In genomic region chr12:98601924-98602323, GRCh38 we compare ENCODE assay signal across 15 cellular contexts. TPM values are rescaled to one million over a fixed set of nuclear protein-coding genes. Genes with fewer than 3 reads are reported as not detected.
DNase-seq lines count a peak whose midpoint lies in the region; ATAC-seq, FAIRE-seq and TF ChIP-seq lines count a peak whose summit lies in the region.
"Had no signal": no experiment of that assay in that cellular context is flagged by ENCODE, and none has a peak within 500 bp of the region (broad histone marks: within the 10 kb centered on the region; RNA-seq: fewer than 3 reads in every experiment).

No MANE protein-coding gene starts in this region.

- H3K27me3 Mint-ChIP-seq in nephron progenitor cell (ENCODE audit: low read depth, poor library complexity) = no peaks in the 10 kb centered on the region
- H3K27me3 Mint-ChIP-seq: B cell; CD4-positive, alpha-beta memory T cell had no signal

- no TSS peak for BruUV-seq in GM12878 (replicated peaks; lab: Mats Ljungman, UMichigan)

- RAD21 ChIA-PET in GM12878 (lab: Charles Lee; ENCODE audit: unreplicated experiment) = interaction anchor here (0.6 kb wide), 1 partner anchor 51 kb away, joined by 3 read pairs; no protein-coding TSS in a partner anchor

- in situ Hi-C loops in GM12878 (cut with MboI) = no loop called here

- 95% methylated on average over 8 of the region's 8 CpGs for WGBS in A549 (ENCODE audit: missing lambda C conversion rate)
- 98% methylated on average over 8 of the region's 8 CpGs for WGBS in GM12878 (ENCODE audit: insufficient coverage, insufficient replicate concordance, low lambda C conversion rate, missing lambda C conversion rate)

- no peak for FAIRE-seq in A549 (lab: Jason Lieb, UNC)
- FAIRE-seq in GM12878 (lab: Jason Lieb, UNC) = no peak
- FAIRE-seq in GM19239 (lab: Jason Lieb, UNC) = no peak
- FAIRE-seq: GM12891, H1 had no signal

- TF ChIP-seq RAD21 in A549 (conservative IDR thresholded peaks at IDR 0.05 in 1 of 2, IDR thresholded peaks at IDR 0.05 in 1 of 2) (no peak), GM12878 (IDR thresholded peaks at IDR 0.05; ENCODE audit: insufficient read depth, low read depth, low read length) (no peak)

- H4K20me1 ChIP-seq in GM12878 (ENCODE audit: control insufficient read depth, insufficient read depth) = no peaks in the 10 kb centered on the region

- ATAC-seq in A549 (no peak), GM12878 (no peak; the same call in 2 of the 3 replicates)

- intact Hi-C loops in GM12878 (cut with micrococcal nuclease; ENCODE audit: unreplicated experiment) = no loop called here

- SMC1A ChIA-PET in GM12878 (lab: Charles Lee; ENCODE audit: uncharacterized antibody, unreplicated experiment) = interaction anchor here (0.6 to 2.2 kb wide), 6 partner anchors 11 to 978 kb away, joined by 3 to 10 read pairs (median 3); no protein-coding TSS in a partner anchor

- H3K4me3 ChIP-seq in A549 (no peak overlapping the region), GM12878 (no peak overlapping the region)
- H3K4me3 ChIP-seq: HAP-1 had no signal

- POLR2A ChIA-PET in A549 (lab: Yijun Ruan, JAX) (interaction anchor here (2.2 kb wide), 1 partner anchor 9 kb away, joined by 19 read pairs; the partner anchor contains the start of gene SLC25A3), HEK293T (lab: Yijun Ruan, JAX) (interaction anchor here (5.4 kb wide), 1 partner anchor 8 kb away, joined by 31 read pairs; the partner anchor contains the start of gene SLC25A3), GM12878 (lab: Charles Lee) (interaction anchor here (3.6 kb wide), 1 partner anchor 8 kb away, joined by 17 read pairs; the partner anchor contains the start of gene SLC25A3)

- TF ChIP-seq EP300 in A549 (IDR thresholded peaks at IDR 0.05) = no peak
- no peak for TF ChIP-seq EP300 in GM12878 (IDR thresholded peaks at IDR 0.05; ENCODE audit: borderline replicate concordance in 1 of 2, control insufficient read depth in 1 of 2, low read depth in 2 of 2, low read length in 2 of 2)

- H3K9ac ChIP-seq in GM12878 (ENCODE audit: control insufficient read depth, insufficient read depth, low read length) = no peak overlapping the region

- H3K4me1 Mint-ChIP-seq in nephron progenitor cell = no peaks in the 10 kb centered on the region

- H3K4me2 ChIP-seq in A549 = no peak overlapping the region
- H3K4me2 ChIP-seq in GM12878 (ENCODE audit: control insufficient read depth, insufficient read depth) = no peak overlapping the region

- peak overlapping the region; percentile 75 for H3K27ac Mint-ChIP-seq in nephron progenitor cell
- H3K27ac Mint-ChIP-seq: B cell had no signal

- H3K79me2 ChIP-seq in GM12878 (ENCODE audit: control insufficient read depth, insufficient read depth, low read length) = peaks cover 20% of the 10 kb centered on the region

- no peak overlapping the region for H3K27ac ChIP-seq in A549
- H3K27ac ChIP-seq in GM12878 (ENCODE audit: control insufficient read depth, insufficient read depth) = no peak overlapping the region

- DNase-seq in A549 (ENCODE audit: low read depth in 1 of 2, low spot score in 1 of 2) (no peak), HEK293T (ENCODE audit: extremely low spot score) (no peak), GM12878 (ENCODE audit: low read depth, low spot score) (no peak), nephron progenitor cell (no peak), activated gamma-delta T cell (lab: John Stamatoyannopoulos, UW) (no peak), GM19239 (ENCODE audit: insufficient read length, low spot score) (no peak)
- DNase-seq in effector CD8-positive, alpha-beta T cell (lab: John Stamatoyannopoulos, UW) = no peak
- DNase-seq: C1 segment of cervical spinal cord; CD4-positive, alpha-beta memory T cell; DMS79; HFFc6 had no signal

- CTCF ChIA-PET in A549 (lab: Yijun Ruan, JAX) = interaction anchor here (0.9 to 1.4 kb wide), 2 partner anchors 9 to 97 kb away, joined by 3 read pairs; partner anchors contain the start of gene SLC25A3
- CTCF ChIA-PET in HEK293T (lab: Yijun Ruan, JAX) = no interaction called here
- CTCF ChIA-PET in GM12878 (lab: Yijun Ruan, JAX) = interaction anchor here (0.6 to 2.2 kb wide), 6 partner anchors 9 to 468 kb away, joined by 3 to 6 read pairs (median 4); no protein-coding TSS in a partner anchor

- no peak overlapping the region for H3K4me3 Mint-ChIP-seq in nephron progenitor cell
- H3K4me3 Mint-ChIP-seq: B cell; CD4-positive, alpha-beta memory T cell; HFFc6 had no signal

- no peaks in the 10 kb centered on the region for H3K27me3 ChIP-seq in GM12878 (replicated peaks in 1 of 2; ENCODE audit: control insufficient read depth in 2 of 2, insufficient read depth in 2 of 2, low read length in 1 of 2)

- peaks cover under 1% of the 10 kb centered on the region; the same call in 1 of the 3 replicates for H3K4me1 ChIP-seq in A549
- H3K4me1 ChIP-seq in GM12878 (ENCODE audit: control insufficient read depth, insufficient read depth, low read length) = no peaks in the 10 kb centered on the region
- H3K4me1 ChIP-seq: HAP-1 had no signal

- H2AFZ ChIP-seq in GM12878 (ENCODE audit: control insufficient read depth, low read depth, low read length) = no peak overlapping the region

- no peaks in the 10 kb centered on the region for H3K9me3 ChIP-seq in A549
- H3K9me3 ChIP-seq in GM12878 (replicated peaks; ENCODE audit: control insufficient read depth, insufficient read depth, low read length) = no peaks in the 10 kb centered on the region
- H3K9me3 ChIP-seq: HAP-1 had no signal

- no peak for TF ChIP-seq POLR2A in A549 (IDR thresholded peaks at IDR 0.05; ENCODE audit: low read length)
- no peak for TF ChIP-seq POLR2A in GM12878 (IDR thresholded peaks at IDR 0.05; ENCODE audit: low read depth, low read length)

- H3K9me3 Mint-ChIP-seq in nephron progenitor cell = no peaks in the 10 kb centered on the region
- H3K9me3 Mint-ChIP-seq: CD4-positive, alpha-beta memory T cell; HFFc6 had no signal

- peaks cover 9 to 39% of the 10 kb centered on the region in 2 experiments for H3K36me3 ChIP-seq in GM12878 (ENCODE audit: control insufficient read depth in 2 of 2, insufficient read depth in 2 of 2, low read length in 1 of 2)

- TF ChIP-seq CTCF in A549 (IDR thresholded peaks at IDR 0.05) (no peak), GM12878 (IDR thresholded peaks at IDR 0.05 in 2 of 3, conservative IDR thresholded peaks at IDR 0.05 in 1 of 3; ENCODE audit: control insufficient read depth in 2 of 3, extremely low read depth in 1 of 3, insufficient read depth in 1 of 3, low read depth in 3 of 3, low read length in 3 of 3) (no peak), nephron progenitor cell (IDR thresholded peaks at IDR 0.05) (no peak)

- peaks cover 78% of the 10 kb centered on the region for H3K36me3 Mint-ChIP-seq in nephron progenitor cell (ENCODE audit: low read depth)

RNA-seq across cellular contexts. Expression of gene SLC25A3, which starts 8.4 kb away (rescaled TPM):
- polyA plus RNA-seq in A549 (2011; rRNA removed) = 1,065 and 1,232 TPM in 2 replicates
- polyA plus RNA-seq in A549 (2012; cell fraction: cytosol; rRNA removed) = 621 and 661 TPM in 2 replicates
- 923 and 1,290 TPM in 2 replicates for polyA plus RNA-seq in A549 (2012; cell fraction: nucleus; rRNA removed)
- 755 to 799 TPM (median 790 TPM) in 3 replicates for polyA plus RNA-seq in A549 (2017; fragmentation: RNase III; extraction: RNeasy Plus Mini Kit Qiagen cat#74134 plus additional on column Dnase treatment)
- 461 and 489 TPM in 2 replicates for polyA minus RNA-seq in A549 (2011; rRNA and poly(A)+ RNA removed)
- total RNA-seq in GM12878 (2013; cell fraction: nucleolus; rRNA removed) = 322 and 354 TPM in 2 replicates
- 632 and 709 TPM in 2 replicates for total RNA-seq in GM12878 (2014; rRNA removed)
- 533 and 555 TPM in 2 replicates for total RNA-seq in GM12878 (2014; rRNA removed; fragmentation: Illumina TruSeq; extraction: Trizol)
- 700 and 732 TPM in 2 replicates for total RNA-seq in GM12878 (2021)
- 525 TPM for polyA plus RNA-seq in GM12878 (2011; ENCODE audit: low read depth)
- polyA plus RNA-seq in GM12878 (2011; rRNA removed) = 447 and 458 TPM in 2 replicates
- 627 and 839 TPM in 2 replicates for polyA plus RNA-seq in GM12878 (2011; cell fraction: cytosol; rRNA removed)
- polyA plus RNA-seq in GM12878 (2011; cell fraction: nucleus; rRNA removed) = 512 and 611 TPM in 2 replicates
- polyA plus RNA-seq in GM12878 (2012) = 557 and 642 TPM in 2 replicates
- 580 and 680 TPM in 2 replicates for polyA plus RNA-seq in GM12878 (2014; fragmentation: Illumina TruSeq; extraction: Trizol)
- 100 to 1,000 TPM; 314 to 677 TPM for polyA plus RNA-seq in GM12878 (2014; fragmentation: Nextera tagmentation; extraction: Ambion mirVana)
- 570 and 636 TPM in 2 replicates for polyA plus RNA-seq in GM12878 (2014; rRNA removed)
- polyA plus RNA-seq in GM12878 (2016; fragmentation: Nextera tagmentation; extraction: Ambion mirVana) = 100 to 1,000 TPM; 598 to 663 TPM
- 503 and 520 TPM in 2 replicates for polyA minus RNA-seq in GM12878 (2011; rRNA and poly(A)+ RNA removed)
- 263 and 277 TPM in 2 replicates for polyA minus RNA-seq in GM12878 (2011; cell fraction: cytosol; rRNA and poly(A)+ RNA removed)
- 173 and 277 TPM in 2 replicates for polyA minus RNA-seq in GM12878 (2011; cell fraction: nucleus; rRNA and poly(A)+ RNA removed)

RNA-seq across cellular contexts. Expression of gene IKBIP, which starts 42.7 kb away (rescaled TPM):
- polyA plus RNA-seq in A549 (2011; rRNA removed) (41.1 and 67.6 TPM in 2 replicates), A549 (2017; fragmentation: RNase III; extraction: RNeasy Plus Mini Kit Qiagen cat#74134 plus additional on column Dnase treatment) (58.7 to 59.3 TPM (median 59.1 TPM) in 3 replicates), GM12878 (2011; rRNA removed) (20.9 and 36.8 TPM in 2 replicates), GM12878 (2014; fragmentation: Illumina TruSeq; extraction: Trizol) (17.8 and 21.6 TPM in 2 replicates), GM12878 (2014; fragmentation: Nextera tagmentation; extraction: Ambion mirVana) (10 to 100 TPM in 1 of 2 experiments, 1 to 10 TPM in 1; 5.4 to 12.2 TPM), GM12878 (2014; rRNA removed) (15.1 and 18.7 TPM in 2 replicates), GM12878 (2016; fragmentation: Nextera tagmentation; extraction: Ambion mirVana) (10 to 100 TPM; 33.8 to 34.5 TPM)
- polyA plus RNA-seq in A549 (2012; cell fraction: cytosol; rRNA removed) = 16.1 and 16.6 TPM in 2 replicates
- polyA plus RNA-seq in A549 (2012; cell fraction: nucleus; rRNA removed) = 9.6 and 11.5 TPM in 2 replicates
- polyA minus RNA-seq in A549 (2011; rRNA and poly(A)+ RNA removed) = 3.9 and 4.0 TPM in 2 replicates
- total RNA-seq in GM12878 (2013; cell fraction: nucleolus; rRNA removed) = 26.0 and 31.8 TPM in 2 replicates
- total RNA-seq in GM12878 (2014; rRNA removed) (18.2 and 20.9 TPM in 2 replicates), GM12878 (2014; rRNA removed; fragmentation: Illumina TruSeq; extraction: Trizol) (25.5 and 27.3 TPM in 2 replicates), GM12878 (2021) (17.3 and 19.0 TPM in 2 replicates)
- 13.7 TPM for polyA plus RNA-seq in GM12878 (2011; ENCODE audit: low read depth)
- polyA plus RNA-seq in GM12878 (2011; cell fraction: cytosol; rRNA removed) = 7.1 and 7.5 TPM in 2 replicates
- polyA plus RNA-seq in GM12878 (2011; cell fraction: nucleus; rRNA removed) = 6.6 and 7.4 TPM in 2 replicates
- 21.5 and 35.3 TPM in 2 replicates for polyA plus RNA-seq in GM12878 (2012)
- 2.8 and 5.9 TPM in 2 replicates for polyA minus RNA-seq in GM12878 (2011; rRNA and poly(A)+ RNA removed)
- polyA minus RNA-seq in GM12878 (2011; cell fraction: cytosol; rRNA and poly(A)+ RNA removed) = 5.1 and 5.5 TPM in 2 replicates
- polyA minus RNA-seq in GM12878 (2011; cell fraction: nucleus; rRNA and poly(A)+ RNA removed) = 3.1 and 4.7 TPM in 2 replicates

RNA-seq across cellular contexts. Expression of gene APAF1, which starts 43.2 kb away (rescaled TPM):
- polyA plus RNA-seq in A549 (2011; rRNA removed) (12.9 and 15.7 TPM in 2 replicates), A549 (2017; fragmentation: RNase III; extraction: RNeasy Plus Mini Kit Qiagen cat#74134 plus additional on column Dnase treatment) (12.4 to 13.2 TPM (median 13.0 TPM) in 3 replicates), GM12878 (2011; rRNA removed) (17.3 and 32.0 TPM in 2 replicates), GM12878 (2014; fragmentation: Illumina TruSeq; extraction: Trizol) (16.3 and 26.8 TPM in 2 replicates), GM12878 (2014; fragmentation: Nextera tagmentation; extraction: Ambion mirVana) (1 to 10 TPM; 4.2 to 5.0 TPM), GM12878 (2014; rRNA removed) (10.2 and 10.6 TPM in 2 replicates), GM12878 (2016; fragmentation: Nextera tagmentation; extraction: Ambion mirVana) (10 to 100 TPM in 1 of 2 experiments, 1 to 10 TPM in 1; 9.0 to 12.0 TPM)
- polyA plus RNA-seq in A549 (2012; cell fraction: cytosol; rRNA removed) = 3.8 and 5.2 TPM in 2 replicates
- polyA plus RNA-seq in A549 (2012; cell fraction: nucleus; rRNA removed) = 4.7 and 7.2 TPM in 2 replicates
- 8.3 and 10.2 TPM in 2 replicates for polyA minus RNA-seq in A549 (2011; rRNA and poly(A)+ RNA removed)
- 60.6 and 72.2 TPM in 2 replicates for total RNA-seq in GM12878 (2013; cell fraction: nucleolus; rRNA removed)
- total RNA-seq in GM12878 (2014; rRNA removed) (19.0 and 20.6 TPM in 2 replicates), GM12878 (2014; rRNA removed; fragmentation: Illumina TruSeq; extraction: Trizol) (19.1 and 20.2 TPM in 2 replicates), GM12878 (2021) (13.5 and 18.0 TPM in 2 replicates)
- 4.6 TPM for polyA plus RNA-seq in GM12878 (2011; ENCODE audit: low read depth)
- 9.2 and 10.1 TPM in 2 replicates for polyA plus RNA-seq in GM12878 (2011; cell fraction: cytosol; rRNA removed)
- 11.3 and 12.8 TPM in 2 replicates for polyA plus RNA-seq in GM12878 (2011; cell fraction: nucleus; rRNA removed)
- polyA plus RNA-seq in GM12878 (2012) = 8.4 and 12.2 TPM in 2 replicates
- 22.7 and 27.2 TPM in 2 replicates for polyA minus RNA-seq in GM12878 (2011; rRNA and poly(A)+ RNA removed)
- polyA minus RNA-seq in GM12878 (2011; cell fraction: cytosol; rRNA and poly(A)+ RNA removed) = 10.9 and 14.4 TPM in 2 replicates
- polyA minus RNA-seq in GM12878 (2011; cell fraction: nucleus; rRNA and poly(A)+ RNA removed) = 13.2 and 25.1 TPM in 2 replicates

Comparison
In these comparisons a context has a peak if more than half of its experiments do, and no peak if none do; other contexts are left out.
1. Of the 24 proteins assayed by ChIP-seq in both GM12878 and A549: peak only in GM12878: none; only in A549: POLR2AphosphoS2; in both: none; in neither: 23.